22 cellular contexts compared by ENCODE assay signal in the genomic region with DNA sequence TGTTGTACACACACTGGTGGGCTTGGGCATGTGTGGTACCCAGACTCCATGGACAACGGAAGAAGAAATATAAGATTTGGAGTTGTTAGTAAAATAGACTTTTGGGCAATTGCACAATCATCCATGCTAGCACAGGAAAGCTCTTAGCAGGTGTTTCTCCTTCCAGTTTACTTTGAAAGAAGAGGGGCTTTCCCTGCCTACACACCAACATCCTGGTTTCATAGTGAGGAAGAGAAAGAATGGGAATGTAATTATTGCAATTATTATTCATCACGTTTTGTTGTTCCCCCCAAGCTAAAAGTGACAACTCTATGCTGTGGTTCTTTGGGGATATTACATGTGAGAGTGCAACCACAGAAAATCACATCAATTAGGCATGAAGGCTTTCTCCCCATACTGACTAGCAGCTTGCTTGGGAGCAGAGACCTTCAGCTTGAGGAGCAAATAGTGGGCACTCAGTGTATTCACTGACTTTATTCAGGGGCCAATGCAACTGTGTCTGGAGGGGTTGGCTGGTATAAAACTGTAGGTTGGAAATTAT. TPM values are rescaled to one million over a fixed set of nuclear protein-coding genes. Genes with fewer than 3 reads are reported as not detected.
DNase-seq lines count a peak whose midpoint lies in the region; ATAC-seq, FAIRE-seq and TF ChIP-seq lines count a peak whose summit lies in the region.
"Had no signal": no experiment of that assay in that cellular context is flagged by ENCODE, and none has a peak within 500 bp of the region (broad histone marks: within the 10 kb centered on the region; RNA-seq: fewer than 3 reads in every experiment).

No MANE protein-coding gene starts in this region.

- H3K4me2 ChIP-seq in IMR-90 (ENCODE audit: low read depth, low read length) (no peak overlapping the region), GM12878 (ENCODE audit: control insufficient read depth, insufficient read depth) (peak overlapping the region; percentile 35; the same call in 1 of the 2 replicates)
- H3K4me2 ChIP-seq: KMS-11 had no signal

- dilution Hi-C loops in IMR-90 (cut with HindIII; ENCODE audit: low sequenced_read_pairs, unreplicated experiment), result no loop called here

- ATAC-seq in GM19351 (IDR thresholded peaks at IDR 0.05; ENCODE audit: unreplicated experiment), result peak; percentile 54
- no peak for ATAC-seq in IMR-90 (ENCODE audit: low read depth)
- peak; percentile 93 for ATAC-seq in GM12878
- no peak for ATAC-seq in HG02973 (IDR thresholded peaks at IDR 0.05; ENCODE audit: unreplicated experiment)
- ATAC-seq in natural killer cell, result no peak
- no peak for ATAC-seq in stimulated activated effector memory CD8-positive, alpha-beta T cell treated with anti-CD3 and anti-CD28 coated beads, Interleukin-12 subunit alpha, Interleukin-12 subunit beta, amount 100 ng/mL, for 72 hours
- ATAC-seq: HCT116, PC-3 had no signal

- BruUV-seq in IMR-90 (replicated peaks; lab: Mats Ljungman, UMichigan) (no TSS peak), GM12878 (replicated peaks; lab: Mats Ljungman, UMichigan) (no TSS peak)

- H3K27ac ChIP-seq in IMR-90 (ENCODE audit: insufficient read depth, low read length) (no peak overlapping the region), GM12878 (ENCODE audit: control insufficient read depth, insufficient read depth) (no peak overlapping the region)
- H3K27ac ChIP-seq: HL-60, KMS-11 had no signal

- RAD21 ChIA-PET in GM12878 (lab: Charles Lee; ENCODE audit: unreplicated experiment), result interaction anchor here (0.6 kb wide), 1 partner anchor 356 kb away, joined by 5 read pairs; no protein-coding TSS in a partner anchor

- no peak overlapping the region for H3K4me3 Mint-ChIP-seq in natural killer cell
- H3K4me3 Mint-ChIP-seq in stimulated activated effector memory CD8-positive, alpha-beta T cell treated with anti-CD3 and anti-CD28 coated beads, Interleukin-12 subunit alpha, Interleukin-12 subunit beta, amount 100 ng/mL, for 72 hours, result no peak overlapping the region
- H3K4me3 Mint-ChIP-seq: CD4-positive, CD25-positive, alpha-beta regulatory T cell; T-helper 1 cell treated with Interleukin-12 subunit alpha and Interleukin-12 subunit beta and Interleukin-4 antibody, amounts not matched to agents 30 μg/mL and 1 μg/mL, for 36 hours had no signal

- no peaks in the 10 kb centered on the region for H3K36me3 Mint-ChIP-seq in natural killer cell
- H3K36me3 Mint-ChIP-seq in stimulated activated effector memory CD8-positive, alpha-beta T cell treated with anti-CD3 and anti-CD28 coated beads, Interleukin-12 subunit alpha, Interleukin-12 subunit beta, amount 100 ng/mL, for 72 hours, result no peaks in the 10 kb centered on the region
- H3K36me3 Mint-ChIP-seq: CD4-positive, CD25-positive, alpha-beta regulatory T cell had no signal

- FAIRE-seq in GM12892 (lab: Jason Lieb, UNC), result peak; percentile 72
- FAIRE-seq in GM12878 (lab: Jason Lieb, UNC), result no peak
- FAIRE-seq: H1 had no signal

- H2AK5ac ChIP-seq in IMR-90 (ENCODE audit: low read depth, low read length), result no peak overlapping the region

- H3K27me3 Mint-ChIP-seq in natural killer cell (ENCODE audit: low read depth in 2 of 2), result no peaks in the 10 kb centered on the region
- H3K27me3 Mint-ChIP-seq: CD4-positive, CD25-positive, alpha-beta regulatory T cell had no signal

- no peak overlapping the region for H3K27ac Mint-ChIP-seq in natural killer cell
- H3K27ac Mint-ChIP-seq in stimulated activated effector memory CD8-positive, alpha-beta T cell treated with anti-CD3 and anti-CD28 coated beads, Interleukin-12 subunit alpha, Interleukin-12 subunit beta, amount 100 ng/mL, for 72 hours, result no peak overlapping the region
- H3K27ac Mint-ChIP-seq: T-helper 1 cell treated with Interleukin-12 subunit alpha and Interleukin-12 subunit beta and Interleukin-4 antibody, amounts not matched to agents 30 μg/mL and 1 μg/mL, for 36 hours had no signal

- H3K79me1 ChIP-seq in IMR-90 (ENCODE audit: low read depth in 1 of 2, low read length in 2 of 2), result no peaks in the 10 kb centered on the region

- H3K18ac ChIP-seq in IMR-90 (ENCODE audit: low read depth, low read length), result no peak overlapping the region

- H3K9me3 Mint-ChIP-seq in natural killer cell, result no peaks in the 10 kb centered on the region
- H3K9me3 Mint-ChIP-seq in stimulated activated effector memory CD8-positive, alpha-beta T cell treated with anti-CD3 and anti-CD28 coated beads, Interleukin-12 subunit alpha, Interleukin-12 subunit beta, amount 100 ng/mL, for 72 hours, result no peaks in the 10 kb centered on the region
- H3K9me3 Mint-ChIP-seq: CD4-positive, CD25-positive, alpha-beta regulatory T cell; T-helper 1 cell treated with Interleukin-12 subunit alpha and Interleukin-12 subunit beta and Interleukin-4 antibody, amounts not matched to agents 30 μg/mL and 1 μg/mL, for 36 hours had no signal

- TF ChIP-seq POLR2A in GM12892 (IDR thresholded peaks at IDR 0.05; ENCODE audit: low read depth, low read length), result no peak
- no peak for TF ChIP-seq POLR2A in IMR-90 (IDR thresholded peaks at IDR 0.05; ENCODE audit: low read depth, low read length)
- TF ChIP-seq POLR2A in GM12878 (IDR thresholded peaks at IDR 0.05; ENCODE audit: low read depth, low read length), result no peak

- H3K23ac ChIP-seq in IMR-90 (ENCODE audit: low read depth, low read length), result no peak overlapping the region

- no peak overlapping the region for H2BK5ac ChIP-seq in IMR-90 (ENCODE audit: low read depth, low read length, poor library complexity, severe bottlenecking)

- H3K36me3 ChIP-seq in IMR-90 (ENCODE audit: control insufficient read depth, insufficient read depth, low read length) (no peaks in the 10 kb centered on the region), GM12878 (ENCODE audit: control insufficient read depth in 2 of 2, insufficient read depth in 2 of 2, low read length in 1 of 2) (no peaks in the 10 kb centered on the region; a peak in 1 of 4 replicates)

- no peak for DNase-seq in GM12892 (ENCODE audit: insufficient read length)
- no peak for DNase-seq in IMR-90
- peak; percentile 8 for DNase-seq in GM12878 (ENCODE audit: low read depth, low spot score)
- no peak for DNase-seq in SW 1271 (lab: John Stamatoyannopoulos, UW)
- DNase-seq in natural killer cell, result no peak
- no peak for DNase-seq in stimulated activated effector memory CD8-positive, alpha-beta T cell treated with anti-CD3 and anti-CD28 coated beads, Interleukin-12 subunit alpha, Interleukin-12 subunit beta, amount 100 ng/mL, for 72 hours (ENCODE audit: low spot score in 2 of 2)
- DNase-seq: CD4-positive, CD25-positive, alpha-beta regulatory T cell; COR-L47; DMS79; NCI-H1105 treated with DMSO at 0.1 percent for 48 hours; NCI-H2029 treated with DMSO at 0.1 percent for 48 hours; NCI-H226; NCI-H510A treated with DMSO at 0.1 percent for 48 hours; PC-3; Right ventricle myocardium superior had no signal

- no peak for TF ChIP-seq CTCF in IMR-90 (conservative IDR thresholded peaks at IDR 0.05; ENCODE audit: low read depth, low read length)
- TF ChIP-seq CTCF in GM12878 (IDR thresholded peaks at IDR 0.05 in 2 of 3, conservative IDR thresholded peaks at IDR 0.05 in 1 of 3; ENCODE audit: control insufficient read depth in 2 of 3, extremely low read depth in 1 of 3, insufficient read depth in 1 of 3, low read depth in 3 of 3, low read length in 3 of 3), result no peak
- no peak for TF ChIP-seq CTCF in natural killer cell (IDR thresholded peaks at IDR 0.05)

- SMC1A ChIA-PET in GM12878 (lab: Charles Lee; ENCODE audit: uncharacterized antibody, unreplicated experiment), result interaction anchor here (0.7 to 2.5 kb wide), 5 partner anchors 10 to 188 kb away, joined by 3 to 7 read pairs (median 3); no protein-coding TSS in a partner anchor

- no peak overlapping the region for H3K14ac ChIP-seq in IMR-90 (replicated peaks; ENCODE audit: low read depth, low read length)

- in situ Hi-C loops in IMR-90 (cut with MboI; ENCODE audit: low sequenced_read_pairs), result no loop called here
- in situ Hi-C loops in GM12878 (cut with MboI), result no loop called here

- POLR2A ChIA-PET in IMR-90 (lab: Charles Lee; ENCODE audit: unreplicated experiment), result no interaction called here
- POLR2A ChIA-PET in GM12878 (lab: Charles Lee), result no interaction called here

- H2BK15ac ChIP-seq in IMR-90 (ENCODE audit: low read depth, low read length), result no peak overlapping the region

- 0 out of 4 replicates have a peak, but pooled peaks of 1 of the 2 experiments have one; percentile 17 for TF ChIP-seq EP300 in GM12878 (IDR thresholded peaks at IDR 0.05; ENCODE audit: borderline replicate concordance in 1 of 2, control insufficient read depth in 1 of 2, low read depth in 2 of 2, low read length in 2 of 2)

- no peaks in the 10 kb centered on the region for H3K9me1 ChIP-seq in IMR-90 (ENCODE audit: insufficient read depth, low read length)

- no peaks in the 10 kb centered on the region for H3K79me2 ChIP-seq in GM12878 (ENCODE audit: control insufficient read depth, insufficient read depth, low read length)

- H3K56ac ChIP-seq in IMR-90 (ENCODE audit: extremely low read depth, insufficient read depth, low read length), result no peak overlapping the region

- H3K27me3 ChIP-seq in IMR-90 (ENCODE audit: control insufficient read depth, insufficient read depth, low read length) (no peaks in the 10 kb centered on the region), GM12878 (replicated peaks in 1 of 2; ENCODE audit: control insufficient read depth in 2 of 2, insufficient read depth in 2 of 2, low read length in 1 of 2) (no peaks in the 10 kb centered on the region)

- intact Hi-C loops in IMR-90 (cut with micrococcal nuclease), result no loop called here
- intact Hi-C loops in GM12878 (cut with micrococcal nuclease; ENCODE audit: unreplicated experiment), result no loop called here
- intact Hi-C loops in natural killer cell (cut with micrococcal nuclease), result no loop called here

- no peak overlapping the region for H2BK20ac ChIP-seq in IMR-90 (ENCODE audit: low read depth, low read length)

- no peak overlapping the region for H4K8ac ChIP-seq in IMR-90 (ENCODE audit: low read depth in 2 of 2, low read length in 2 of 2)

- H3K4ac ChIP-seq in IMR-90 (ENCODE audit: low read depth, low read length), result no peak overlapping the region

- H4K91ac ChIP-seq in IMR-90 (ENCODE audit: insufficient read depth, low read depth, low read length), result no peak overlapping the region

- WGBS in IMR-90 (ENCODE audit: extremely low coverage in 2 of 2, insufficient read length in 1 of 2), 2 experiments, result no CpG with 5 or more reads among the region's 2 CpGs
- 0% methylated on average over 2 of the region's 2 CpGs for WGBS in GM12878 (ENCODE audit: insufficient coverage, insufficient replicate concordance, low lambda C conversion rate, missing lambda C conversion rate)

- H3K4me3 ChIP-seq in IMR-90 (ENCODE audit: insufficient read depth, low read depth, low read length) (no peak overlapping the region), GM12878 (no peak overlapping the region)

- H2AFZ ChIP-seq in IMR-90 (replicated peaks; ENCODE audit: low read length, poor library complexity), result no peak overlapping the region
- H2AFZ ChIP-seq in GM12878 (ENCODE audit: control insufficient read depth, low read depth, low read length), result no peak overlapping the region

- H3K9ac ChIP-seq in IMR-90 (ENCODE audit: low read depth, low read length) (no peak overlapping the region), GM12878 (ENCODE audit: control insufficient read depth, insufficient read depth, low read length) (no peak overlapping the region)
- H3K9ac ChIP-seq: KMS-11 had no signal

- no peak overlapping the region for H2AK9ac ChIP-seq in IMR-90 (replicated peaks; ENCODE audit: low read depth, low read length, poor library complexity)

- H4K20me1 ChIP-seq in IMR-90 (ENCODE audit: insufficient read depth, low read length) (no peaks in the 10 kb centered on the region), GM12878 (ENCODE audit: control insufficient read depth, insufficient read depth) (no peaks in the 10 kb centered on the region)

- H3K4me1 Mint-ChIP-seq in natural killer cell, result no peaks in the 10 kb centered on the region
- no peaks in the 10 kb centered on the region for H3K4me1 Mint-ChIP-seq in stimulated activated effector memory CD8-positive, alpha-beta T cell treated with anti-CD3 and anti-CD28 coated beads, Interleukin-12 subunit alpha, Interleukin-12 subunit beta, amount 100 ng/mL, for 72 hours

- no peaks in the 10 kb centered on the region for H3K9me3 ChIP-seq in IMR-90 (ENCODE audit: control insufficient read depth, insufficient read depth, low read length)
- no peaks in the 10 kb centered on the region for H3K9me3 ChIP-seq in GM12878 (replicated peaks; ENCODE audit: control insufficient read depth, insufficient read depth, low read length)

- TF ChIP-seq RAD21 in IMR-90 (IDR thresholded peaks at IDR 0.05; ENCODE audit: low read length), result no peak
- TF ChIP-seq RAD21 in GM12878 (IDR thresholded peaks at IDR 0.05; ENCODE audit: insufficient read depth, low read depth, low read length), result no peak

- H3K4me1 ChIP-seq in IMR-90 (ENCODE audit: control insufficient read depth, insufficient read depth, low read length) (no peaks in the 10 kb centered on the region), GM12878 (ENCODE audit: control insufficient read depth, insufficient read depth, low read length) (peaks cover 4% of the 10 kb centered on the region)

- CTCF ChIA-PET in IMR-90 (lab: Yijun Ruan, JAX), result no interaction called here
- CTCF ChIA-PET in GM12878 (lab: Yijun Ruan, JAX), result interaction anchor here (0.7 kb wide), 1 partner anchor 370 kb away, joined by 3 read pairs; no protein-coding TSS in a partner anchor

- H4K5ac ChIP-seq in IMR-90 (ENCODE audit: low read depth, low read length), result no peak overlapping the region

- H2BK120ac ChIP-seq in IMR-90 (ENCODE audit: low read depth, low read length), result no peak overlapping the region

RNA-seq across cellular contexts. Expression of a gene that starts 57.2 kb away (rescaled TPM):
- 51.7 TPM for polyA plus RNA-seq in GM12892 (2012; ENCODE audit: missing spikeins)
- total RNA-seq in IMR-90 (2012; rRNA removed) (22.2 and 25.0 TPM in 2 replicates), GM12878 (2014; rRNA removed) (30.8 and 33.5 TPM in 2 replicates), GM12878 (2014; rRNA removed; fragmentation: Illumina TruSeq; extraction: Trizol) (35.6 and 38.6 TPM in 2 replicates), GM12878 (2021) (51.6 and 58.6 TPM in 2 replicates), natural killer cell (10 to 100 TPM in 1 of 3 donors, 1 to 10 TPM in 2; 5.4 to 11.4 (median 5.6) TPM)
- polyA plus RNA-seq in IMR-90 (2012; rRNA removed) (28.6 and 29.4 TPM in 2 replicates), GM12878 (2011; rRNA removed) (81.2 and 89.2 TPM in 2 replicates), GM12878 (2014; fragmentation: Illumina TruSeq; extraction: Trizol) (61.2 and 62.5 TPM in 2 replicates), GM12878 (2014; fragmentation: Nextera tagmentation; extraction: Ambion mirVana) (10 to 100 TPM; 68.9 to 83.5 TPM), GM12878 (2014; rRNA removed) (46.3 and 58.9 TPM in 2 replicates), GM12878 (2016; fragmentation: Nextera tagmentation; extraction: Ambion mirVana) (10 to 100 TPM; 61.0 to 64.7 TPM)
- polyA plus RNA-seq in IMR-90 (2012; cell fraction: cytosol; rRNA removed), result 19.5 and 44.1 TPM in 2 replicates
- 9.6 and 13.2 TPM in 2 replicates for polyA plus RNA-seq in IMR-90 (2012; cell fraction: nucleus; rRNA removed; ENCODE audit: low replicate concordance)
- total RNA-seq in GM12878 (2013; cell fraction: nucleolus; rRNA removed), result 37.5 and 37.8 TPM in 2 replicates
- 29.9 TPM for polyA plus RNA-seq in GM12878 (2011; ENCODE audit: low read depth)
- polyA plus RNA-seq in GM12878 (2011; cell fraction: cytosol; rRNA removed), result 61.1 and 61.2 TPM in 2 replicates
- polyA plus RNA-seq in GM12878 (2011; cell fraction: nucleus; rRNA removed), result 32.2 and 34.9 TPM in 2 replicates
- polyA plus RNA-seq in GM12878 (2012), result 35.7 and 40.1 TPM in 2 replicates
- 69.1 and 71.5 TPM in 2 replicates for polyA minus RNA-seq in GM12878 (2011; rRNA and poly(A)+ RNA removed)
- 14.2 and 20.7 TPM in 2 replicates for polyA minus RNA-seq in GM12878 (2011; cell fraction: cytosol; rRNA and poly(A)+ RNA removed)
- polyA minus RNA-seq in GM12878 (2011; cell fraction: nucleus; rRNA and poly(A)+ RNA removed), result 23.2 and 33.6 TPM in 2 replicates

RNA-seq across cellular contexts. Expression of a gene that starts 57.6 kb away (rescaled TPM):
- polyA plus RNA-seq in GM12892 (2012; ENCODE audit: missing spikeins), result 14.9 TPM
- 3.4 and 3.6 TPM in 2 replicates for total RNA-seq in IMR-90 (2012; rRNA removed)
- polyA plus RNA-seq in IMR-90 (2012; rRNA removed), result 2.4 and 2.6 TPM in 2 replicates
- 0.96 and 1.2 TPM in 2 replicates for polyA plus RNA-seq in IMR-90 (2012; cell fraction: cytosol; rRNA removed)
- 0.35 and 1.4 TPM in 2 replicates for polyA plus RNA-seq in IMR-90 (2012; cell fraction: nucleus; rRNA removed; ENCODE audit: low replicate concordance)
- total RNA-seq in GM12878 (2013; cell fraction: nucleolus; rRNA removed), result 41.8 and 44.8 TPM in 2 replicates
- total RNA-seq in GM12878 (2014; rRNA removed), result 4.6 and 4.8 TPM in 2 replicates
- 5.1 and 5.3 TPM in 2 replicates for total RNA-seq in GM12878 (2014; rRNA removed; fragmentation: Illumina TruSeq; extraction: Trizol)
- 5.3 and 6.1 TPM in 2 replicates for total RNA-seq in GM12878 (2021)
- 8.9 TPM for polyA plus RNA-seq in GM12878 (2011; ENCODE audit: low read depth)
- polyA plus RNA-seq in GM12878 (2011; rRNA removed), result 19.4 and 19.6 TPM in 2 replicates
- 14.9 and 16.4 TPM in 2 replicates for polyA plus RNA-seq in GM12878 (2011; cell fraction: cytosol; rRNA removed)
- polyA plus RNA-seq in GM12878 (2011; cell fraction: nucleus; rRNA removed), result 11.4 and 13.1 TPM in 2 replicates
- polyA plus RNA-seq in GM12878 (2012), result 7.6 and 10.6 TPM in 2 replicates
- 7.0 and 7.2 TPM in 2 replicates for polyA plus RNA-seq in GM12878 (2014; fragmentation: Illumina TruSeq; extraction: Trizol)
- polyA plus RNA-seq in GM12878 (2014; fragmentation: Nextera tagmentation; extraction: Ambion mirVana), result 1 to 10 TPM; 1.6 to 1.7 TPM
- 2.4 and 3.2 TPM in 2 replicates for polyA plus RNA-seq in GM12878 (2014; rRNA removed)
- polyA plus RNA-seq in GM12878 (2016; fragmentation: Nextera tagmentation; extraction: Ambion mirVana), result 1 to 10 TPM; 3.4 to 4.8 TPM
- 43.4 and 45.0 TPM in 2 replicates for polyA minus RNA-seq in GM12878 (2011; rRNA and poly(A)+ RNA removed)
- 11.5 and 12.5 TPM in 2 replicates for polyA minus RNA-seq in GM12878 (2011; cell fraction: cytosol; rRNA and poly(A)+ RNA removed)
- 16.2 and 23.8 TPM in 2 replicates for polyA minus RNA-seq in GM12878 (2011; cell fraction: nucleus; rRNA and poly(A)+ RNA removed)
- total RNA-seq in natural killer cell, result 1 to 10 TPM; 2.4 to 4.6 (median 2.8) TPM

Comparison
In these comparisons a context has a peak if more than half of its experiments do, and no peak if none do; other contexts are left out.
1. ATAC-seq: peak in GM19351 (single experiment) and GM12878 (single experiment); none in IMR-90 (single experiment), HG02973 (single experiment), natural killer cell (0 of 3) and stimulated activated effector memory CD8-positive, alpha-beta T cell treated with anti-CD3 and anti-CD28 coated beads, Interleukin-12 subunit alpha, Interleukin-12 subunit beta, amount 100 ng/mL, for 72 hours (single experiment).